Comparison of ENCODE assay signal across 36 cellular contexts in genomic region chr1:3846521-3846920, GRCh38.
"Had no signal": no experiment of that assay in that cellular context is flagged by ENCODE, and none has a peak within 500 bp of the region (broad histone marks: within the 10 kb centered on the region; RNA-seq: fewer than 3 reads in every experiment).

No MANE protein-coding gene starts in this region.

- H3K4me3 Mint-ChIP-seq: activated CD4-positive, alpha-beta memory T cell treated with anti-CD3 and anti-CD28 coated beads, Interleukin-2, amount 10 ng/mL, durations not matched to agents 7 days and 5 days; activated naive CD4-positive, alpha-beta T cell treated with anti-CD3 and anti-CD28 coated beads for 36 hours; activated T-cell treated with anti-CD3 and anti-CD28 coated beads, Interleukin-2, amount 50 U/mL, for 72 hours; activated T-helper 17 cell treated with anti-CD3 and anti-CD28 coated beads, Interleukin-2, amount 50 U/mL, for 72 hours had no signal

- H3K27me3 Mint-ChIP-seq: activated CD4-positive, alpha-beta memory T cell treated with anti-CD3 and anti-CD28 coated beads, Interleukin-2, amount 10 ng/mL, durations not matched to agents 7 days and 5 days; activated T-helper 17 cell treated with anti-CD3 and anti-CD28 coated beads, Interleukin-2, amount 50 U/mL, for 72 hours had no signal

- ATAC-seq: activated naive CD4-positive, alpha-beta T cell treated with anti-CD3 and anti-CD28 coated beads, Interleukin-2, amount 50 U/mL, for 72 hours; activated T-cell treated with anti-CD3 and anti-CD28 coated beads, Interleukin-2, amount 50 U/mL, for 72 hours; activated T-helper 17 cell treated with anti-CD3 and anti-CD28 coated beads, Interleukin-2, amount 50 U/mL, for 72 hours; PC-3; SK-N-SH treated with all-trans-retinoic acid at 6 μM for 48 hours had no signal

- H3K4me1 ChIP-seq: adrenal gland, Peyer's patch, SJSA1 had no signal

- H3K27ac ChIP-seq: adrenal gland, brain microvascular endothelial cell, Peyer's patch, SJSA1, WERI-Rb-1 had no signal

- H3K4me1 Mint-ChIP-seq: activated CD4-positive, alpha-beta memory T cell treated with anti-CD3 and anti-CD28 coated beads, Interleukin-2, amount 10 ng/mL, durations not matched to agents 7 days and 5 days; activated T-helper 17 cell treated with anti-CD3 and anti-CD28 coated beads, Interleukin-2, amount 50 U/mL, for 72 hours had no signal

- H3K4me3 ChIP-seq: adrenal gland, MG63, Peyer's patch, SJSA1 had no signal

- H3K27ac Mint-ChIP-seq: activated CD4-positive, alpha-beta memory T cell treated with anti-CD3 and anti-CD28 coated beads, Interleukin-2, amount 10 ng/mL, durations not matched to agents 7 days and 5 days; activated naive CD4-positive, alpha-beta T cell treated with anti-CD3 and anti-CD28 coated beads for 36 hours; activated naive CD4-positive, alpha-beta T cell treated with anti-CD3 and anti-CD28 coated beads, Interleukin-2, amount 50 U/mL, for 72 hours; activated T-cell treated with anti-CD3 and anti-CD28 coated beads, Interleukin-2, amount 50 U/mL, for 72 hours; activated T-helper 17 cell treated with anti-CD3 and anti-CD28 coated beads, Interleukin-2, amount 50 U/mL, for 72 hours had no signal

- H3K9me3 Mint-ChIP-seq: activated CD4-positive, alpha-beta memory T cell treated with anti-CD3 and anti-CD28 coated beads, Interleukin-2, amount 10 ng/mL, durations not matched to agents 7 days and 5 days; activated naive CD4-positive, alpha-beta T cell treated with anti-CD3 and anti-CD28 coated beads for 36 hours; activated naive CD4-positive, alpha-beta T cell treated with anti-CD3 and anti-CD28 coated beads, Interleukin-2, amount 50 U/mL, for 72 hours; activated T-cell treated with anti-CD3 and anti-CD28 coated beads, Interleukin-2, amount 50 U/mL, for 72 hours; activated T-helper 17 cell treated with anti-CD3 and anti-CD28 coated beads, Interleukin-2, amount 50 U/mL, for 72 hours had no signal

- DNase-seq: activated CD4-positive, alpha-beta memory T cell treated with anti-CD3 and anti-CD28 coated beads, Interleukin-2, amount 10 ng/mL, durations not matched to agents 7 days and 5 days; activated CD4-positive, alpha-beta T cell treated with anti-CD3 and anti-CD28 coated beads for 1 hour; activated CD4-positive, alpha-beta T cell treated with anti-CD3 and anti-CD28 coated beads for 48 hours; activated CD4-positive, CD25-positive, alpha-beta regulatory T cell; activated gamma-delta T cell treated with Interleukin-2 at 50 U/mL for 16 hours; activated naive CD4-positive, alpha-beta T cell treated with anti-CD3 and anti-CD28 coated beads for 36 hours; activated T-cell treated with anti-CD3 and anti-CD28 coated beads, Interleukin-2, amount 50 U/mL, for 1 hour; activated T-cell treated with anti-CD3 and anti-CD28 coated beads, Interleukin-2, amount 50 U/mL, for 72 hours; adrenal gland; brain microvascular endothelial cell; central memory CD4-positive, alpha-beta T cell; Kasumi-1; KG1; MG63; NCI-H1048; NCI-H1105 treated with DMSO at 0.1 percent for 48 hours; NCI-H1436; NCI-H1694; NCI-H2029; NCI-H2107; NCI-H2171; NCI-H510A; NCI-H526; NCI-H748 treated with DMSO at 0.1 percent for 48 hours; NK-92 treated with Interleukin-12 subunit alpha and Interleukin-12 subunit beta, amount 100 ng/mL, for 24 hours; PC-3; Peyer's patch; RPMI8226; SHP77 treated with DMSO at 0.1 percent for 48 hours; T-helper 1 cell; T1000; WERI-Rb-1 had no signal

- H3K9me3 ChIP-seq: adrenal gland, MG63, Peyer's patch, SJSA1 had no signal

- H3K27me3 ChIP-seq: adrenal gland, brain microvascular endothelial cell, MG63, Peyer's patch, SJSA1 had no signal

- H3K36me3 Mint-ChIP-seq: activated naive CD4-positive, alpha-beta T cell treated with anti-CD3 and anti-CD28 coated beads, Interleukin-2, amount 50 U/mL, for 72 hours had no signal
